2 cellular contexts compared by ENCODE assay signal in the genomic region with DNA sequence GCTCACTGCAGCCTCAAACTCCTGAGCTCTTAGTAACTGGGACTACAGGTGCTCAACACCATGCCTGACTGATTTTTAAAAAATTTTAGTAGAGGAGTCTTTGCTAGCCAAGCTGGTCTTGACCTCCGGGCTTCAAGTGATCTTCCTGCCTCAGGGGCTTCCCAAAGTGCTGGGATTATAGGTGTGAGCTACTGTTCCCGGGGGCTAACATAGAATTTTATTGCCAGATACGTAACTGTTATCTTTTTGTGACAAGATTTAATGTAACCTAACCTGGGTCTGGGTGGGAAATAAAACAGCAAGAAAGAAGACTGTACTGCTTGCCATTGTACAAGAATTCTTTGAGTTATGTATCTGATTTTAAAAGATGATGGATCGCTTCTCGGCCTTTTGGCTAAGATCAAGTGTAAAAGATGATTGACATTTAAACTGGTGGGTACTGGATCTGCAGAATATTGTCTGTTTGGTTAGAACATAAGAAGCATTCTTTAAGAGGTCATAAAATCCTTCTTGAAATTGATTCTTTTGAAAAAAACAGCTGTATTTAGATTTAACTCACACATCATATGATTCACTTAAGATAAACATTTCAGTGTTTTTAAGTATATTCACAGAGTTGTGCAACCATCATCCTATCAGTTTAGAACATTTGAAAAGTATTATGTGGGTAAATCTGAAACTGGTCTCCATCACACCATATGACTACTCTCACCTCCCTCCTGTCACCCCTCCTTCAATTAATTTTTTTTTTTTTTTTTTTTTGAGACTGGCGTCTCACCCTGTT.
TF ChIP-seq lines count a peak whose summit lies in the region.

No MANE protein-coding gene starts in this region.

TF ChIP-seq in HEK293T, 16 proteins besides CTCF, POLR2A, EP300 and RAD21:
- TF ChIP-seq BHLHE40 (IDR thresholded peaks at IDR 0.05; ENCODE audit: borderline replicate concordance) = no peak
- TF ChIP-seq, protein P1, sequence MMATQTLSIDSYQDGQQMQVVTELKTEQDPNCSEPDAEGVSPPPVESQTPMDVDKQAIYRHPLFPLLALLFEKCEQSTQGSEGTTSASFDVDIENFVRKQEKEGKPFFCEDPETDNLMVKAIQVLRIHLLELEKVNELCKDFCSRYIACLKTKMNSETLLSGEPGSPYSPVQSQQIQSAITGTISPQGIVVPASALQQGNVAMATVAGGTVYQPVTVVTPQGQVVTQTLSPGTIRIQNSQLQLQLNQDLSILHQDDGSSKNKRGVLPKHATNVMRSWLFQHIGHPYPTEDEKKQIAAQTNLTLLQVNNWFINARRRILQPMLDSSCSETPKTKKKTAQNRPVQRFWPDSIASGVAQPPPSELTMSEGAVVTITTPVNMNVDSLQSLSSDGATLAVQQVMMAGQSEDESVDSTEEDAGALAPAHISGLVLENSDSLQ (IDR thresholded peaks at IDR 0.05) = peak; percentile 18; the same call in 1 of the 2 replicates

TF ChIP-seq in GM12878, 131 proteins besides CTCF, POLR2A, EP300 and RAD21:
- TF ChIP-seq SIX5 (IDR thresholded peaks at IDR 0.05; ENCODE audit: low read depth, low read length, severe bottlenecking) (no peak), FOXK2 (IDR thresholded peaks at IDR 0.05) (no peak)
